Comparison of ENCODE assay signal across 11 cellular contexts in the genomic region with DNA sequence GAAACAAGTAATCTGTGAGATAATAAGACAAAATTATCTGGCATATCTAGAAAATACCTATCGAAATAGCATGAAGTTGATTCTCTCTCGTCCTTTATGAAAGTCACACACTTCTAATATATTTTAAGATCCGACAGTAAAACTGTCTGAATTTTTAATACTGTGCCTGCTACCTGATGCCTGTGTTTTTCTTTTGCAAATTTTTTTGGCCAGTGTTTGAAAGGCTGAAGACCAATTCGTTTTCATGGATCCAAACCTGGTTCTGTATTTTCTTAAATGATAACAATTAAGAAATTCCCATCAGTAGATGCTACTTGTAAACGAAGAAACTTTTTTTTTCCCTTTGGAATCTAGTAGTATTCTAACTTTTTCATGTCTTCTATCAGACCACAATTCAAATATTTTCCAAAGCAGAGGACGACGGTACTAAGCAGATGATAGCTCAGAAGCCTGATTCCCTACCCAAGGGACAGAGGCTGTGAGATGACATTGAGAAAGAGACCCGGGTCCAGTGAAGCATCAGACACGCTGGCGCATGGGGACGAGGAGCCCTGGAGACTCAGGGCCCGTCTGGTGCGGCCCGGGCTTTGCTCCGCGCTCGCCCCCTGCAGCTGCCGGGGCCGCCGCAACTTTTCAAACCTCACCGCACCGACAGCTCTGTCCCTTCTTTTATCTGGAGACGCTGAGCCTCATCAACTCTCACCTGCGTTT. TPM values are rescaled to one million over a fixed set of nuclear protein-coding genes. Genes with fewer than 3 reads are reported as not detected.
DNase-seq lines count a peak whose midpoint lies in the region; ATAC-seq and TF ChIP-seq lines count a peak whose summit lies in the region.
"Had no signal": no experiment of that assay in that cellular context is flagged by ENCODE, and none has a peak within 500 bp of the region (broad histone marks: within the 10 kb centered on the region; RNA-seq: fewer than 3 reads in every experiment).

No MANE protein-coding gene starts in this region.

- H3K27ac ChIP-seq in A673 (ENCODE audit: low read depth, low read length, poor library complexity, severe bottlenecking): no peak overlapping the region
- no peak overlapping the region for H3K27ac ChIP-seq in HUES64 (ENCODE audit: low read depth, low read length)

- H3K4me3 ChIP-seq in A673 (ENCODE audit: low read depth, low read length, poor library complexity, severe bottlenecking): peak overlapping the region; percentile 56
- peak overlapping the region; percentile 70 for H3K4me3 ChIP-seq in HUES64 (ENCODE audit: low read length)

- H3K4me1 ChIP-seq in A673 (ENCODE audit: insufficient read depth, low read length, poor library complexity, severe bottlenecking) (no peaks in the 10 kb centered on the region), HUES64 (ENCODE audit: insufficient read depth, low read length) (0 out of 2 replicates have a peak, but pooled peaks cover 3% of the 10 kb centered on the region)

- no peaks in the 10 kb centered on the region for H3K36me3 ChIP-seq in A673 (ENCODE audit: insufficient read depth, low read length, poor library complexity, severe bottlenecking)
- no peaks in the 10 kb centered on the region for H3K36me3 ChIP-seq in HUES64 (ENCODE audit: insufficient read depth, low read length)

- CTCF ChIA-PET in A673 (lab: Charles Lee): interaction anchor here (0.6 to 1.0 kb wide), 3 partner anchors 9 to 57 kb away, joined by 3 read pairs; no protein-coding TSS in a partner anchor

- peaks cover 3% of the 10 kb centered on the region for H3K36me3 Mint-ChIP-seq in endothelial cell (ENCODE audit: low read depth, unreplicated experiment)
- peaks cover 0 to 10% of the 10 kb centered on the region in 2 donors for H3K36me3 Mint-ChIP-seq in naive B cell

- no peak overlapping the region for H3K27ac Mint-ChIP-seq in endothelial cell (ENCODE audit: unreplicated experiment)
- no peak overlapping the region for H3K27ac Mint-ChIP-seq in naive B cell
- H3K27ac Mint-ChIP-seq: activated T-helper 2 cell treated with anti-CD3 and anti-CD28 coated beads, Interferon-gamma antibody, Interleukin-2, Interleukin-4, amounts not matched to agents 10 μg/mL and 5 μg/mL and 100 μg/mL, durations not matched to agents 14 hours and 24 hours and 36 hours; T-helper 1 cell treated with Interleukin-12 subunit alpha and Interleukin-12 subunit beta and Interleukin-4 antibody, amounts not matched to agents 30 μg/mL and 1 μg/mL, for 36 hours had no signal

- H3K9me3 ChIP-seq in A673 (ENCODE audit: low read depth, low read length, poor library complexity, severe bottlenecking) (no peaks in the 10 kb centered on the region), HUES64 (ENCODE audit: insufficient read depth, low read depth, low read length) (peaks cover 4% of the 10 kb centered on the region)

- peaks cover 8% of the 10 kb centered on the region for H3K27me3 Mint-ChIP-seq in endothelial cell (ENCODE audit: unreplicated experiment)
- H3K27me3 Mint-ChIP-seq in naive B cell: peaks cover 66 to 88% (median 85%) of the 10 kb centered on the region in 3 donors

- 18% methylated on average over 23 of the region's 24 CpGs for WGBS in HUES64

- H3K27me3 ChIP-seq in A673 (replicated peaks; ENCODE audit: insufficient read depth, low read depth, low read length, poor library complexity): peaks cover 20% of the 10 kb centered on the region
- peaks cover 32% of the 10 kb centered on the region for H3K27me3 ChIP-seq in HUES64 (ENCODE audit: insufficient read depth, low read length)

- H3K4me3 Mint-ChIP-seq in endothelial cell (ENCODE audit: unreplicated experiment): peak overlapping the region; percentile 64
- peak overlapping the region in 7 of 8 donors; percentile 39 to 75 (median 61) for H3K4me3 Mint-ChIP-seq in naive B cell
- H3K4me3 Mint-ChIP-seq: T-helper 1 cell treated with Interleukin-12 subunit alpha and Interleukin-12 subunit beta and Interleukin-4 antibody, amounts not matched to agents 30 μg/mL and 1 μg/mL, for 36 hours had no signal

- 0 out of 2 replicates have a peak overlapping the region, but pooled peaks have one; percentile 15 for H3K9ac ChIP-seq in HUES64 (ENCODE audit: low read depth, low read length)

- H3K4me1 Mint-ChIP-seq in endothelial cell (ENCODE audit: unreplicated experiment) (peaks cover 2% of the 10 kb centered on the region), naive B cell (peaks cover 0 to 11% (median 3%) of the 10 kb centered on the region in 3 donors)

- POLR2A ChIA-PET in A673 (lab: Charles Lee; ENCODE audit: low non-redundant PET): no interaction called here

- no TSS peak for BruUV-seq in A673 (replicated peaks; lab: Mats Ljungman, UMichigan)

- peak; percentile 28 to 50 for ATAC-seq in naive B cell (ENCODE audit: low read depth in 2 of 2)
- ATAC-seq in GM21526 (IDR thresholded peaks at IDR 0.05; ENCODE audit: low FRiP score, unreplicated experiment): no peak
- no peak for ATAC-seq in omental fat pad (ENCODE audit: low FRiP score)

- TF ChIP-seq CTCF in A673 (conservative IDR thresholded peaks at IDR 0.05; ENCODE audit: low read depth, low read length): no peak
- TF ChIP-seq CTCF in endothelial cell (IDR thresholded peaks at IDR 0.05; ENCODE audit: unreplicated experiment): no peak
- no peak for TF ChIP-seq CTCF in omental fat pad (IDR thresholded peaks at IDR 0.05)

- no peaks in the 10 kb centered on the region for H3K9me3 Mint-ChIP-seq in endothelial cell (ENCODE audit: unreplicated experiment)
- H3K9me3 Mint-ChIP-seq in naive B cell: peaks cover 0 to 25% (median 16%) of the 10 kb centered on the region in 7 donors

- DNase-seq in A673 (ENCODE audit: low spot score) (peak; percentile 29), endothelial cell (ENCODE audit: low spot score) (peak; percentile 30), naive B cell (no peak), COLO829 (ENCODE audit: low spot score) (no peak), NCI-H2029 (lab: John Stamatoyannopoulos, UW) (no peak), omental fat pad (ENCODE audit: low spot score) (no peak)
- DNase-seq: NCI-H1092 had no signal

- intact Hi-C loops in A673 (cut with micrococcal nuclease; ENCODE audit: unreplicated experiment): no loop called here

RNA-seq across cellular contexts. Expression of gene PABPC3, which starts 49.5 kb away (rescaled TPM):
- 0.24 TPM in 1 of 2 replicates, not detected in the other for total RNA-seq in A673 (2021)
- polyA plus RNA-seq in HUES64 (2013, experiment 1 of 2): 0.50 TPM
- polyA plus RNA-seq in HUES64 (2013, experiment 2 of 2): 0.44 TPM
- 0.44 TPM for total RNA-seq in endothelial cell (ENCODE audit: unreplicated experiment)
- polyA plus RNA-seq in naive B cell (ENCODE audit: low read depth in 6 of 6): under 1 TPM in 5 of 6 donors, not detected in 1; 0.08 to 0.14 (median 0.09) TPM
- under 1 TPM in 1 of 4 donors, not detected in 3; 0.09 TPM for total RNA-seq in omental fat pad

Comparison
In these comparisons a context has a peak if more than half of its experiments do, and no peak if none do; other contexts are left out.
1. DNase-seq: peak in A673 (single experiment) and endothelial cell (single experiment); none in naive B cell (single experiment), COLO829 (single experiment), NCI-H2029 (single experiment) and omental fat pad (single experiment).
2. ATAC-seq: peak in naive B cell (2 of 2); none in GM21526 (single experiment) and omental fat pad (single experiment).